11 cellular contexts compared by ENCODE assay signal in the genomic region with DNA sequence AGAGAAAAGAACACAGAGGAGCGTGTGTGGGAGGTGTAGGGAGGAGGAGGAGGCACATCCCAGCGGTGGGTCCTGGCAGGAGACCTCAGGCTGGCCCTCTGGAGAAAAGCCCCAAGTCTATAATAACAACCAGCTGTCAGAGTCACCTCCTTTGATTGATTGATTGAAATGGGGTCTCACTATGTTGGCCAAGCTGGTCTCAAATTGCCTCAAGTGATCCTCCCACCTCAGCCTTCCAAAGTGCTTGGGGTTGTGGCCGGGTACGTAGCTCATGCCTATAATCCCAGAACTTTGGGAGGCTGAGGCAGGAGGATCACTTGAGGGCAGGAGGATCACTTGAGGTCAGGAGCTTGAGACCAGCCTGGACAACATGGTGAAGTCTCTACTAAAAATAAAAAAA.
DNase-seq lines count a peak whose midpoint lies in the region; ATAC-seq and TF ChIP-seq lines count a peak whose summit lies in the region.
"Had no signal": no experiment of that assay in that cellular context is flagged by ENCODE, and none has a peak within 500 bp of the region (broad histone marks: within the 10 kb centered on the region; RNA-seq: fewer than 3 reads in every experiment).

No MANE protein-coding gene starts in this region.

- H3K36me3 Mint-ChIP-seq in WTC11, result peaks cover 15% of the 10 kb centered on the region

- H3K4me1 Mint-ChIP-seq in WTC11, result peaks cover 53% of the 10 kb centered on the region

- POLR2A ChIA-PET in WTC11 (lab: Charles Lee), result no interaction called here

- H3K4me3 ChIP-seq in right cardiac atrium (ENCODE audit: low read length) (no peak overlapping the region), thymus (ENCODE audit: low read length) (no peak overlapping the region)

- H3K27me3 ChIP-seq in right cardiac atrium (ENCODE audit: control insufficient read depth, insufficient read depth), result no peaks in the 10 kb centered on the region
- no peaks in the 10 kb centered on the region for H3K27me3 ChIP-seq in thymus (ENCODE audit: control insufficient read depth, insufficient read depth)

- no peaks in the 10 kb centered on the region for H3K27me3 Mint-ChIP-seq in WTC11 (ENCODE audit: low read depth)

- H3K9me3 ChIP-seq in right cardiac atrium (ENCODE audit: control insufficient read depth, low read length), result no peaks in the 10 kb centered on the region
- no peaks in the 10 kb centered on the region for H3K9me3 ChIP-seq in thymus (ENCODE audit: control insufficient read depth)

- WGBS in right cardiac atrium, result 86% methylated on average over 4 of the region's 4 CpGs
- WGBS in thymus, result 96% methylated on average over 4 of the region's 4 CpGs

- no peaks in the 10 kb centered on the region for H3K9me3 Mint-ChIP-seq in WTC11

- H3K4me1 ChIP-seq in right cardiac atrium (ENCODE audit: control insufficient read depth, insufficient read depth, low read length), result peaks cover 5% of the 10 kb centered on the region
- peaks cover 57% of the 10 kb centered on the region for H3K4me1 ChIP-seq in thymus (ENCODE audit: control insufficient read depth, insufficient read depth, low read length)

- no peak for ATAC-seq in left cardiac atrium
- no peak for ATAC-seq in WTC11
- ATAC-seq in right cardiac atrium, result no peak
- ATAC-seq in SK-N-SH treated with all-trans-retinoic acid at 6 μM for 48 hours, result no peak

- peak overlapping the region; percentile 65; the same call in 1 of the 2 replicates for H3K27ac Mint-ChIP-seq in WTC11

- H3K36me3 ChIP-seq in thymus (ENCODE audit: control insufficient read depth, insufficient read depth), result peaks cover 7% of the 10 kb centered on the region

- no peak for TF ChIP-seq CTCF in WTC11 (IDR thresholded peaks at IDR 0.05)

- CTCF ChIA-PET in WTC11 (lab: Charles Lee), result interaction anchor here (1.2 to 2.2 kb wide), 5 partner anchors 10 to 302 kb away, joined by 5 to 7 read pairs (median 5); no protein-coding TSS in a partner anchor

- intact Hi-C loops in cardiac septum (cut with DNase I), result no loop called here
- intact Hi-C loops in left cardiac atrium (cut with DNase I), result loop anchor here in 1 of 2 donors (10.0 kb wide), 1 partner anchor 132 kb away; a partner anchor contains a TSS
- intact Hi-C loops in right cardiac atrium (cut with DNase I), result loop anchor here in 2 of 4 donors (5.0 kb wide), 1 partner anchor 129 kb away; no protein-coding TSS in a partner anchor

- H3K4me3 Mint-ChIP-seq in WTC11, result no peak overlapping the region

- H3K27ac ChIP-seq in right cardiac atrium (ENCODE audit: low read length) (peak overlapping the region; percentile 32), thymus (ENCODE audit: low read depth) (peak overlapping the region; percentile 79)

- DNase-seq in cardiac septum (ENCODE audit: low spot score) (peak; percentile 2), left cardiac atrium (no peak), WTC11 (ENCODE audit: low spot score) (no peak), right cardiac atrium (no peak), iPS-NIHi11 (ENCODE audit: low spot score) (no peak), NCI-H524 (lab: John Stamatoyannopoulos, UW) (no peak)
- DNase-seq: activated CD8-positive, alpha-beta memory T cell treated with anti-CD3 and anti-CD28 coated beads for 24 hours; erythroblast; NCI-H510A had no signal

TF ChIP-seq in WTC11, 78 proteins besides CTCF, POLR2A, EP300 and RAD21:
- TF ChIP-seq, protein P1, sequence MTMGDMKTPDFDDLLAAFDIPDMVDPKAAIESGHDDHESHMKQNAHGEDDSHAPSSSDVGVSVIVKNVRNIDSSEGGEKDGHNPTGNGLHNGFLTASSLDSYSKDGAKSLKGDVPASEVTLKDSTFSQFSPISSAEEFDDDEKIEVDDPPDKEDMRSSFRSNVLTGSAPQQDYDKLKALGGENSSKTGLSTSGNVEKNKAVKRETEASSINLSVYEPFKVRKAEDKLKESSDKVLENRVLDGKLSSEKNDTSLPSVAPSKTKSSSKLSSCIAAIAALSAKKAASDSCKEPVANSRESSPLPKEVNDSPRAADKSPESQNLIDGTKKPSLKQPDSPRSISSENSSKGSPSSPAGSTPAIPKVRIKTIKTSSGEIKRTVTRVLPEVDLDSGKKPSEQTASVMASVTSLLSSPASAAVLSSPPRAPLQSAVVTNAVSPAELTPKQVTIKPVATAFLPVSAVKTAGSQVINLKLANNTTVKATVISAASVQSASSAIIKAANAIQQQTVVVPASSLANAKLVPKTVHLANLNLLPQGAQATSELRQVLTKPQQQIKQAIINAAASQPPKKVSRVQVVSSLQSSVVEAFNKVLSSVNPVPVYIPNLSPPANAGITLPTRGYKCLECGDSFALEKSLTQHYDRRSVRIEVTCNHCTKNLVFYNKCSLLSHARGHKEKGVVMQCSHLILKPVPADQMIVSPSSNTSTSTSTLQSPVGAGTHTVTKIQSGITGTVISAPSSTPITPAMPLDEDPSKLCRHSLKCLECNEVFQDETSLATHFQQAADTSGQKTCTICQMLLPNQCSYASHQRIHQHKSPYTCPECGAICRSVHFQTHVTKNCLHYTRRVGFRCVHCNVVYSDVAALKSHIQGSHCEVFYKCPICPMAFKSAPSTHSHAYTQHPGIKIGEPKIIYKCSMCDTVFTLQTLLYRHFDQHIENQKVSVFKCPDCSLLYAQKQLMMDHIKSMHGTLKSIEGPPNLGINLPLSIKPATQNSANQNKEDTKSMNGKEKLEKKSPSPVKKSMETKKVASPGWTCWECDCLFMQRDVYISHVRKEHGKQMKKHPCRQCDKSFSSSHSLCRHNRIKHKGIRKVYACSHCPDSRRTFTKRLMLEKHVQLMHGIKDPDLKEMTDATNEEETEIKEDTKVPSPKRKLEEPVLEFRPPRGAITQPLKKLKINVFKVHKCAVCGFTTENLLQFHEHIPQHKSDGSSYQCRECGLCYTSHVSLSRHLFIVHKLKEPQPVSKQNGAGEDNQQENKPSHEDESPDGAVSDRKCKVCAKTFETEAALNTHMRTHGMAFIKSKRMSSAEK (CRISPR knock-in tag; IDR thresholded peaks at IDR 0.05; ENCODE audit: borderline replicate concordance), result no peak
- TF ChIP-seq ZNF121 (CRISPR knock-in tag; IDR thresholded peaks at IDR 0.05), result peak; percentile 50; the same call in 1 of the 2 replicates

TF ChIP-seq in SK-N-SH treated with all-trans-retinoic acid at 6 μM for 48 hours, 23 proteins besides CTCF, POLR2A, EP300 and RAD21:
- TF ChIP-seq SNAI2 (CRISPR knock-in tag; IDR thresholded peaks at IDR 0.05) (no peak), RARB (CRISPR knock-in tag; IDR thresholded peaks at IDR 0.05) (no peak), ZNF70 (CRISPR knock-in tag; IDR thresholded peaks at IDR 0.05) (no peak), BACH2 (CRISPR knock-in tag; IDR thresholded peaks at IDR 0.05; ENCODE audit: borderline replicate concordance) (no peak), ZNF565 (CRISPR knock-in tag; conservative IDR thresholded peaks at IDR 0.05; ENCODE audit: low read depth) (no peak), TCF4 (CRISPR knock-in tag; IDR thresholded peaks at IDR 0.05; ENCODE audit: borderline replicate concordance) (no peak), ZNF8 (CRISPR knock-in tag; IDR thresholded peaks at IDR 0.05) (no peak), ARNTL (CRISPR knock-in tag; IDR thresholded peaks at IDR 0.05; ENCODE audit: borderline replicate concordance, low read depth) (no peak), ZC3H10 (CRISPR knock-in tag; IDR thresholded peaks at IDR 0.05) (no peak), ESRRG (CRISPR knock-in tag; IDR thresholded peaks at IDR 0.05) (no peak), TOX (CRISPR knock-in tag; IDR thresholded peaks at IDR 0.05; ENCODE audit: borderline replicate concordance) (no peak), GLIS3 (CRISPR knock-in tag; IDR thresholded peaks at IDR 0.05) (no peak)
- TF ChIP-seq, protein P2, sequence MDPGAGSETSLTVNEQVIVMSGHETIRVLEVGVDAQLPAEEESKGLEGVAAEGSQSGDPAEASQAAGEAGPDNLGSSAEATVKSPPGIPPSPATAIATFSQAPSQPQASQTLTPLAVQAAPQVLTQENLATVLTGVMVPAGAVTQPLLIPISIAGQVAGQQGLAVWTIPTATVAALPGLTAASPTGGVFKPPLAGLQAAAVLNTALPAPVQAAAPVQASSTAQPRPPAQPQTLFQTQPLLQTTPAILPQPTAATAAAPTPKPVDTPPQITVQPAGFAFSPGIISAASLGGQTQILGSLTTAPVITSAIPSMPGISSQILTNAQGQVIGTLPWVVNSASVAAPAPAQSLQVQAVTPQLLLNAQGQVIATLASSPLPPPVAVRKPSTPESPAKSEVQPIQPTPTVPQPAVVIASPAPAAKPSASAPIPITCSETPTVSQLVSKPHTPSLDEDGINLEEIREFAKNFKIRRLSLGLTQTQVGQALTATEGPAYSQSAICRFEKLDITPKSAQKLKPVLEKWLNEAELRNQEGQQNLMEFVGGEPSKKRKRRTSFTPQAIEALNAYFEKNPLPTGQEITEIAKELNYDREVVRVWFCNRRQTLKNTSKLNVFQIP (CRISPR knock-in tag; IDR thresholded peaks at IDR 0.05; ENCODE audit: borderline replicate concordance, low read depth), result no peak
- TF ChIP-seq, protein P3, sequence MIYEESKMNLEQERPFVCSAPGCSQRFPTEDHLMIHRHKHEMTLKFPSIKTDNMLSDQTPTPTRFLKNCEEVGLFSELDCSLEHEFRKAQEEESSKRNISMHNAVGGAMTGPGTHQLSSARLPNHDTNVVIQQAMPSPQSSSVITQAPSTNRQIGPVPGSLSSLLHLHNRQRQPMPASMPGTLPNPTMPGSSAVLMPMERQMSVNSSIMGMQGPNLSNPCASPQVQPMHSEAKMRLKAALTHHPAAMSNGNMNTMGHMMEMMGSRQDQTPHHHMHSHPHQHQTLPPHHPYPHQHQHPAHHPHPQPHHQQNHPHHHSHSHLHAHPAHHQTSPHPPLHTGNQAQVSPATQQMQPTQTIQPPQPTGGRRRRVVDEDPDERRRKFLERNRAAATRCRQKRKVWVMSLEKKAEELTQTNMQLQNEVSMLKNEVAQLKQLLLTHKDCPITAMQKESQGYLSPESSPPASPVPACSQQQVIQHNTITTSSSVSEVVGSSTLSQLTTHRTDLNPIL (CRISPR knock-in tag; IDR thresholded peaks at IDR 0.05; ENCODE audit: low read depth), result no peak
TF ChIP-seq in SK-N-SH treated with all-trans-retinoic acid at 6 μM for 48 hours: peak in this region for 0.
